ENCODE assay signal across 8 cellular contexts in genomic region chr5:150523472-150524350, GRCh38. TPM values are rescaled to one million over a fixed set of nuclear protein-coding genes. Genes with fewer than 3 reads are reported as not detected.
DNase-seq lines count a peak whose midpoint lies in the region; ATAC-seq and TF ChIP-seq lines count a peak whose summit lies in the region.

No MANE protein-coding gene starts in this region.

- H3K79me2 ChIP-seq in SK-N-SH (ENCODE audit: insufficient read depth) (peaks cover 96% of the 10 kb centered on the region), mesendoderm (ENCODE audit: control insufficient read depth, insufficient read depth, low read length) (peaks cover 55% of the 10 kb centered on the region)

- H3K27me3 ChIP-seq in SK-N-SH (ENCODE audit: insufficient read depth): no peaks in the 10 kb centered on the region
- H3K27me3 ChIP-seq in mesendoderm (ENCODE audit: insufficient read depth, low read length, poor library complexity): no peaks in the 10 kb centered on the region

- H3K36me3 ChIP-seq in SK-N-SH (replicated peaks in 1 of 2; ENCODE audit: control insufficient read depth in 1 of 2, insufficient read depth in 2 of 2, low read length in 1 of 2) (peaks cover 23 to 39% of the 10 kb centered on the region in 2 experiments), mesendoderm (ENCODE audit: control insufficient read depth, insufficient read depth, low read length) (peaks cover 3% of the 10 kb centered on the region)

- peaks cover 50% of the 10 kb centered on the region for H3K79me1 ChIP-seq in mesendoderm (ENCODE audit: low read length)

- no peaks in the 10 kb centered on the region for H3K9me3 ChIP-seq in SK-N-SH

- H3K9ac ChIP-seq in SK-N-SH (no peak overlapping the region), mesendoderm (ENCODE audit: low read length) (peak overlapping the region; percentile 2)

- H2AK5ac ChIP-seq in mesendoderm (ENCODE audit: low read length): no peak overlapping the region

- peak overlapping the region; percentile 4 for H3K56ac ChIP-seq in mesendoderm (ENCODE audit: low read length)

- TF ChIP-seq CTCF in HFF-Myc (IDR thresholded peaks at IDR 0.05; ENCODE audit: low read depth, low read length, missing control alignments): peak; percentile 78
- TF ChIP-seq CTCF in SK-N-SH (IDR thresholded peaks at IDR 0.05): peak; percentile 74

- CTCF ChIA-PET in SK-N-SH (lab: Yijun Ruan, JAX): interaction anchor here (0.6 to 6.1 kb wide), 23 partner anchors 9 to 479 kb away, joined by 3 to 83 read pairs (median 5); no protein-coding TSS in a partner anchor

- H4K5ac ChIP-seq in mesendoderm (ENCODE audit: low read length): no peak overlapping the region

- no peak overlapping the region for H4K8ac ChIP-seq in mesendoderm (ENCODE audit: low read depth, low read length)

- DNase-seq in DMS53 treated with DMSO at 0.1 percent for 48 hours (lab: John Stamatoyannopoulos, UW; ENCODE audit: unreplicated experiment) (peak; percentile 60), HFF-Myc (ENCODE audit: extremely low read depth, low read depth) (peak; percentile 61), SK-N-SH (peak; percentile 79), epidermal melanocyte (ENCODE audit: insufficient read length, low spot score) (peak; percentile 63), mesendoderm (peak; percentile 85), NCI-H2107 (lab: John Stamatoyannopoulos, UW) (no peak)
- no peak for DNase-seq in effector CD4-positive, alpha-beta T cell

- H3K27ac ChIP-seq in SK-N-SH (ENCODE audit: low read depth in 2 of 2, low read length in 1 of 2): peak overlapping the region in 1 of 2 experiments; percentile 7; a peak in 1 of 4 replicates
- H3K27ac ChIP-seq in mesendoderm (ENCODE audit: low read depth, low read length): no peak overlapping the region

- peak; percentile 78 for TF ChIP-seq RAD21 in SK-N-SH (IDR thresholded peaks at IDR 0.05; ENCODE audit: low read length)

- no peaks in the 10 kb centered on the region for H3K9me2 ChIP-seq in SK-N-SH

- H3K4me1 ChIP-seq in SK-N-SH (ENCODE audit: control insufficient read depth in 1 of 2, insufficient read depth in 2 of 2, low read depth in 1 of 2, low read length in 1 of 2) (peaks cover 0 to 11% of the 10 kb centered on the region in 2 experiments; a peak in 1 of 4 replicates), mesendoderm (ENCODE audit: control insufficient read depth, low read depth, low read length) (no peaks in the 10 kb centered on the region)

- POLR2A ChIA-PET in SK-N-SH (lab: Yijun Ruan, JAX): no interaction called here

- H3K4me2 ChIP-seq in SK-N-SH: no peak overlapping the region
- H3K4me2 ChIP-seq in mesendoderm (ENCODE audit: low read length): no peak overlapping the region

- ATAC-seq in GM18502 (IDR thresholded peaks at IDR 0.05; ENCODE audit: poor library complexity, unreplicated experiment): no peak

- H2BK5ac ChIP-seq in mesendoderm (ENCODE audit: low read length): no peak overlapping the region

- H3K18ac ChIP-seq in mesendoderm (ENCODE audit: low read length): peak overlapping the region; percentile 1

- H3F3A ChIP-seq in SK-N-SH (replicated peaks; ENCODE audit: insufficient read depth): peaks cover 9% of the 10 kb centered on the region

- H2BK120ac ChIP-seq in mesendoderm (ENCODE audit: low read depth, low read length): no peak overlapping the region

- H3K23ac ChIP-seq in mesendoderm (ENCODE audit: low read length): no peak overlapping the region

- 74% methylated on average over 8 of the region's 12 CpGs for WGBS in SK-N-SH (ENCODE audit: low lambda C conversion rate)
- WGBS in mesendoderm (ENCODE audit: extremely low coverage, insufficient coverage, low lambda C conversion rate): no CpG with 5 or more reads among the region's 12 CpGs

- no peak for TF ChIP-seq EP300 in SK-N-SH (IDR thresholded peaks at IDR 0.05; ENCODE audit: borderline replicate concordance in 1 of 2, low read depth in 1 of 2, low read length in 1 of 2)

- H2AFZ ChIP-seq in SK-N-SH (ENCODE audit: low read depth): no peak overlapping the region

- peaks cover 84% of the 10 kb centered on the region for H4K20me1 ChIP-seq in SK-N-SH (ENCODE audit: insufficient read depth)

- H2BK15ac ChIP-seq in mesendoderm (replicated peaks; ENCODE audit: low read depth): no peak overlapping the region

- H3K4me3 ChIP-seq in HFF-Myc (replicated peaks; ENCODE audit: low read depth, low read length) (no peak overlapping the region), SK-N-SH (ENCODE audit: low read depth in 2 of 2, low read length in 1 of 2) (no peak overlapping the region; a peak in 1 of 4 replicates), mesendoderm (ENCODE audit: low read length) (no peak overlapping the region)

- no peak overlapping the region for H3K4ac ChIP-seq in mesendoderm (ENCODE audit: low read depth, low read length)

TF ChIP-seq in SK-N-SH, 30 proteins besides CTCF, POLR2A, EP300 and RAD21:
- TF ChIP-seq, protein P1, sequence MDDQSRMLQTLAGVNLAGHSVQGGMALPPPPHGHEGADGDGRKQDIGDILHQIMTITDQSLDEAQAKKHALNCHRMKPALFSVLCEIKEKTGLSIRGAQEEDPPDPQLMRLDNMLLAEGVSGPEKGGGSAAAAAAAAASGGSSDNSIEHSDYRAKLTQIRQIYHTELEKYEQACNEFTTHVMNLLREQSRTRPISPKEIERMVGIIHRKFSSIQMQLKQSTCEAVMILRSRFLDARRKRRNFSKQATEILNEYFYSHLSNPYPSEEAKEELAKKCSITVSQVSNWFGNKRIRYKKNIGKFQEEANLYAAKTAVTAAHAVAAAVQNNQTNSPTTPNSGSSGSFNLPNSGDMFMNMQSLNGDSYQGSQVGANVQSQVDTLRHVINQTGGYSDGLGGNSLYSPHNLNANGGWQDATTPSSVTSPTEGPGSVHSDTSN (IDR thresholded peaks at IDR 0.05): no peak
- TF ChIP-seq SMC3 (IDR thresholded peaks at IDR 0.05; ENCODE audit: low read depth, low read length): peak; percentile 85

RNA-seq across cellular contexts. Expression of gene NDST1, which starts 15.8 kb away (rescaled TPM):
- 29.2 and 33.8 TPM in 2 replicates for polyA plus RNA-seq in SK-N-SH (2012; rRNA removed)
- polyA plus RNA-seq in SK-N-SH (2012; cell fraction: cytosol; rRNA removed): 13.8 and 22.5 TPM in 2 replicates
- polyA plus RNA-seq in SK-N-SH (2012; cell fraction: nucleus; rRNA removed): 32.7 and 39.0 TPM in 2 replicates
- polyA plus RNA-seq in mesendoderm (2013, experiment 1 of 2): 36.0 TPM
- 34.9 TPM for polyA plus RNA-seq in mesendoderm (2013, experiment 2 of 2)

Comparison
In these comparisons a context has a peak if more than half of its experiments do, and no peak if none do; other contexts are left out.
1. DNase-seq: peak in DMS53 treated with DMSO at 0.1 percent for 48 hours (single experiment), HFF-Myc (single experiment), SK-N-SH (single experiment), epidermal melanocyte (single experiment) and mesendoderm (single experiment); none in NCI-H2107 (single experiment) and effector CD4-positive, alpha-beta T cell (single experiment).